Comparison of ENCODE assay signal across 8 cellular contexts in genomic region chr18:5295981-5296705, GRCh38. TPM values are rescaled to one million over a fixed set of nuclear protein-coding genes. Genes with fewer than 3 reads are reported as not detected.
A peak's percentile ranks its signal among the peaks of the same experiment; 100 is the strongest.
DNase-seq lines count a peak whose midpoint lies in the region; ATAC-seq and TF ChIP-seq lines count a peak whose summit lies in the region.

No MANE protein-coding gene starts in this region.

- peaks cover 35% of the 10 kb centered on the region for H3K36me3 Mint-ChIP-seq in activated T-cell treated with anti-CD3 and anti-CD28 coated beads, Interleukin-2, amount 50 U/mL, for 24 hours (ENCODE audit: low read depth)

- intact Hi-C loops in IMR-90 (cut with micrococcal nuclease) (loop anchor here (1.0 to 2.0 kb wide), 2 partner anchors 59 to 251 kb away; no protein-coding TSS in a partner anchor), OCI-LY7 (cut with micrococcal nuclease; ENCODE audit: unreplicated experiment) (loop anchor here (1.0 to 10.0 kb wide), 4 partner anchors 59 to 1381 kb away; no protein-coding TSS in a partner anchor)

- H3K9me3 Mint-ChIP-seq in activated T-cell treated with anti-CD3 and anti-CD28 coated beads, Interleukin-2, amount 50 U/mL, for 24 hours = no peaks in the 10 kb centered on the region

- peaks cover 39% of the 10 kb centered on the region for H3K4me1 Mint-ChIP-seq in activated T-cell treated with anti-CD3 and anti-CD28 coated beads, Interleukin-2, amount 50 U/mL, for 24 hours (ENCODE audit: low read depth)

- H4K91ac ChIP-seq in IMR-90 (ENCODE audit: insufficient read depth, low read depth, low read length) = peak overlapping the region; percentile 64

- no peaks in the 10 kb centered on the region for H3K9me2 ChIP-seq in OCI-LY7 (ENCODE audit: insufficient read depth, low read length)

- H2BK120ac ChIP-seq in IMR-90 (ENCODE audit: low read depth, low read length) = peak overlapping the region; percentile 16; the same call in 1 of the 2 replicates

- peaks cover 33% of the 10 kb centered on the region for H3K79me2 ChIP-seq in OCI-LY7 (ENCODE audit: insufficient read depth, low read depth, low read length)

- H2BK15ac ChIP-seq in IMR-90 (ENCODE audit: low read depth, low read length) = no peak overlapping the region

- H3K14ac ChIP-seq in IMR-90 (replicated peaks; ENCODE audit: low read depth, low read length) = peak overlapping the region; percentile 68

- H3K9ac ChIP-seq in IMR-90 (ENCODE audit: low read depth, low read length) (peak overlapping the region; percentile 72), muscle layer of colon (ENCODE audit: low read length) (peak overlapping the region; percentile 47)

- ATAC-seq in GM21529 (IDR thresholded peaks at IDR 0.05; ENCODE audit: unreplicated experiment) = peak; percentile 67
- ATAC-seq in IMR-90 (ENCODE audit: low read depth) = peak; percentile 79
- ATAC-seq in esophagus mucosa = peak; percentile 93

- H4K5ac ChIP-seq in IMR-90 (ENCODE audit: low read depth, low read length) = peak overlapping the region; percentile 57

- H3K36me3 ChIP-seq in IMR-90 (ENCODE audit: control insufficient read depth, insufficient read depth, low read length) (peaks cover 5% of the 10 kb centered on the region), OCI-LY7 (ENCODE audit: insufficient read depth, low read length) (peaks cover 23% of the 10 kb centered on the region), muscle layer of colon (ENCODE audit: insufficient read depth, low read length) (peaks cover 8% of the 10 kb centered on the region)

- peak; percentile 42 for TF ChIP-seq POLR2A in IMR-90 (IDR thresholded peaks at IDR 0.05; ENCODE audit: low read depth, low read length)

- peaks cover 5% of the 10 kb centered on the region; the same call in 1 of the 2 replicates for H3K9me1 ChIP-seq in IMR-90 (ENCODE audit: insufficient read depth, low read length)

- peak overlapping the region; percentile 68 for H2AK9ac ChIP-seq in IMR-90 (replicated peaks; ENCODE audit: low read depth, low read length, poor library complexity)

- no peak for TF ChIP-seq RAD21 in IMR-90 (IDR thresholded peaks at IDR 0.05; ENCODE audit: low read length)

- peak overlapping the region; percentile 63; the same call in 1 of the 2 replicates for H3K56ac ChIP-seq in IMR-90 (ENCODE audit: extremely low read depth, insufficient read depth, low read length)

- H3K4me2 ChIP-seq in IMR-90 (ENCODE audit: low read depth, low read length) (peak overlapping the region; percentile 89), OCI-LY7 (ENCODE audit: low read length) (peak overlapping the region; percentile 89)

- no peak overlapping the region for H2AK5ac ChIP-seq in IMR-90 (ENCODE audit: low read depth, low read length)

- peak overlapping the region; percentile 65 for H3K4me3 ChIP-seq in IMR-90 (ENCODE audit: insufficient read depth, low read depth, low read length)
- peak overlapping the region; percentile 86 for H3K4me3 ChIP-seq in OCI-LY7 (ENCODE audit: low read depth, low read length, poor library complexity, severe bottlenecking)
- peak overlapping the region; percentile 78 to 91 for H3K4me3 ChIP-seq in muscle layer of colon (ENCODE audit: low read depth in 1 of 2, low read length in 2 of 2)

- peak overlapping the region; percentile 87 for H3K23ac ChIP-seq in IMR-90 (ENCODE audit: low read depth, low read length)

- dilution Hi-C loops in IMR-90 (cut with HindIII; ENCODE audit: low sequenced_read_pairs, unreplicated experiment) = no loop called here

- peak overlapping the region; percentile 66 to 81; a peak in 3 of 4 replicates for H4K8ac ChIP-seq in IMR-90 (ENCODE audit: low read depth in 2 of 2, low read length in 2 of 2)

- CTCF ChIA-PET in IMR-90 (lab: Yijun Ruan, JAX) = no interaction called here
- CTCF ChIA-PET in OCI-LY7 (lab: Charles Lee; ENCODE audit: unreplicated experiment) = interaction anchor here (1.4 kb wide), 1 partner anchor 59 kb away, joined by 8 read pairs; no protein-coding TSS in a partner anchor

- H4K20me1 ChIP-seq in IMR-90 (ENCODE audit: insufficient read depth, low read length) = no peaks in the 10 kb centered on the region
- H4K20me1 ChIP-seq in OCI-LY7 (ENCODE audit: insufficient read depth, low read length) = no peaks in the 10 kb centered on the region

- H3K4me1 ChIP-seq in IMR-90 (ENCODE audit: control insufficient read depth, insufficient read depth, low read length) = peaks cover 3% of the 10 kb centered on the region
- peaks cover 43% of the 10 kb centered on the region for H3K4me1 ChIP-seq in OCI-LY7 (ENCODE audit: insufficient read depth, low read length, poor library complexity, severe bottlenecking)
- peaks cover 11% of the 10 kb centered on the region for H3K4me1 ChIP-seq in muscle layer of colon (ENCODE audit: insufficient read depth, low read length)

- peak overlapping the region; percentile 88 for H2BK5ac ChIP-seq in IMR-90 (ENCODE audit: low read depth, low read length, poor library complexity, severe bottlenecking)

- peaks cover 8% of the 10 kb centered on the region in 2 experiments for H3K79me1 ChIP-seq in IMR-90 (ENCODE audit: low read depth in 1 of 2, low read length in 2 of 2)

- H2BK20ac ChIP-seq in IMR-90 (ENCODE audit: low read depth, low read length) = no peak overlapping the region

- H3K9me3 ChIP-seq in IMR-90 (ENCODE audit: control insufficient read depth, insufficient read depth, low read length) (no peaks in the 10 kb centered on the region), OCI-LY7 (ENCODE audit: low read length) (no peaks in the 10 kb centered on the region), muscle layer of colon (ENCODE audit: low read length) (no peaks in the 10 kb centered on the region)

- DNase-seq in DMS114 treated with DMSO at 0.1 percent for 48 hours (lab: John Stamatoyannopoulos, UW; ENCODE audit: unreplicated experiment) = peak; percentile 84
- peak; percentile 96 for DNase-seq in IMR-90
- peak; percentile 97 for DNase-seq in OCI-LY7 (ENCODE audit: low spot score)
- DNase-seq in activated T-cell treated with anti-CD3 and anti-CD28 coated beads, Interleukin-2, amount 50 U/mL, for 24 hours = peak; percentile 99
- DNase-seq in stimulated activated CD8-positive, alpha-beta memory T cell treated with anti-CD3 and anti-CD28 coated beads, Interleukin-7, amount 100 ng/mL, for 1 hour (ENCODE audit: low read depth in 2 of 2) = peak; percentile 91 to 96

- H3K4ac ChIP-seq in IMR-90 (ENCODE audit: low read depth, low read length) = peak overlapping the region; percentile 70

- 0% methylated on average over 25 of the region's 95 CpGs; no CpG with 5 or more reads in 1 of the 2 experiments for WGBS in IMR-90 (ENCODE audit: extremely low coverage in 2 of 2, insufficient read length in 1 of 2), 2 experiments

- H2AFZ ChIP-seq in IMR-90 (replicated peaks; ENCODE audit: low read length, poor library complexity) (peak overlapping the region; percentile 92), OCI-LY7 (ENCODE audit: low read length) (peak overlapping the region; percentile 84)

- POLR2A ChIA-PET in IMR-90 (lab: Charles Lee; ENCODE audit: unreplicated experiment) (no interaction called here), OCI-LY7 (lab: Charles Lee) (interaction anchor here (0.6 to 4.8 kb wide), 8 partner anchors 8 to 96 kb away, joined by 3 to 56 read pairs (median 7); no protein-coding TSS in a partner anchor)

- in situ Hi-C loops in IMR-90 (cut with MboI; ENCODE audit: low sequenced_read_pairs) = no loop called here

- H3K27ac ChIP-seq in IMR-90 (ENCODE audit: insufficient read depth, low read length) (peak overlapping the region; percentile 87), OCI-LY7 (ENCODE audit: low read depth, low read length, poor library complexity, severe bottlenecking) (peak overlapping the region; percentile 92), muscle layer of colon (ENCODE audit: low read depth, low read length) (peak overlapping the region; percentile 97)

- H3K18ac ChIP-seq in IMR-90 (ENCODE audit: low read depth, low read length) = no peak overlapping the region; the same call in 1 of the 2 replicates

- peaks cover 4% of the 10 kb centered on the region; the same call in 1 of the 2 replicates for H3K27me3 ChIP-seq in IMR-90 (ENCODE audit: control insufficient read depth, insufficient read depth, low read length)
- H3K27me3 ChIP-seq in muscle layer of colon (ENCODE audit: control insufficient read depth in 1 of 2, insufficient read depth in 2 of 2, low read length in 2 of 2) = no peaks in the 10 kb centered on the region

- H3K27me3 Mint-ChIP-seq in activated T-cell treated with anti-CD3 and anti-CD28 coated beads, Interleukin-2, amount 50 U/mL, for 24 hours = peaks cover under 1% of the 10 kb centered on the region

- peak overlapping the region; percentile 98 for H3K27ac Mint-ChIP-seq in activated T-cell treated with anti-CD3 and anti-CD28 coated beads, Interleukin-2, amount 50 U/mL, for 24 hours

- H3K4me3 Mint-ChIP-seq in activated T-cell treated with anti-CD3 and anti-CD28 coated beads, Interleukin-2, amount 50 U/mL, for 24 hours = peak overlapping the region; percentile 85

- BruUV-seq in IMR-90 (replicated peaks; lab: Mats Ljungman, UMichigan) = no TSS peak
- no TSS peak for BruUV-seq in OCI-LY7 (replicated peaks; lab: Mats Ljungman, UMichigan)

- TF ChIP-seq CTCF in IMR-90 (conservative IDR thresholded peaks at IDR 0.05; ENCODE audit: low read depth, low read length) = no peak
- no peak for TF ChIP-seq CTCF in OCI-LY7 (conservative IDR thresholded peaks at IDR 0.05; ENCODE audit: low read length)

TF ChIP-seq in IMR-90, 13 proteins besides CTCF, POLR2A, EP300 and RAD21 (continues in another document):
- TF ChIP-seq MXI1 (IDR thresholded peaks at IDR 0.05; ENCODE audit: borderline replicate concordance, low read depth, low read length) (0 out of 2 replicates have a peak, but pooled peaks have one; percentile 41), USF2 (IDR thresholded peaks at IDR 0.05; ENCODE audit: low read depth, low read length) (no peak), CEBPB (IDR thresholded peaks at IDR 0.05; ENCODE audit: low read depth, low read length) (no peak), RCOR1 (IDR thresholded peaks at IDR 0.05; ENCODE audit: insufficient replicate concordance, low read length) (no peak), CHD1 (IDR thresholded peaks at IDR 0.05; ENCODE audit: low read depth, low read length) (no peak), MAZ (IDR thresholded peaks at IDR 0.05; ENCODE audit: borderline replicate concordance, low read depth, low read length) (peak; percentile 84), FOS (IDR thresholded peaks at IDR 0.05; ENCODE audit: low read depth, low read length) (no peak)

RNA-seq across cellular contexts. Expression of gene ZBTB14, which starts 0.6 kb away (rescaled TPM):
- total RNA-seq in IMR-90 (2012; rRNA removed) (9.1 and 10.0 TPM in 2 replicates), OCI-LY7 (2022) (33.9 and 37.8 TPM in 2 replicates), esophagus mucosa (7.1 TPM)
- 4.5 and 5.8 TPM in 2 replicates for polyA plus RNA-seq in IMR-90 (2012; rRNA removed)
- 0.98 and 2.0 TPM in 2 replicates for polyA plus RNA-seq in IMR-90 (2012; cell fraction: cytosol; rRNA removed)
- 2.7 and 16.9 TPM in 2 replicates for polyA plus RNA-seq in IMR-90 (2012; cell fraction: nucleus; rRNA removed; ENCODE audit: low replicate concordance)
- total RNA-seq in OCI-LY7 (2014; rRNA removed; shearing (Covaris generic)) = 28.1 and 29.6 TPM in 2 replicates

Comparison
In these comparisons a context has a peak if more than half of its experiments do, and no peak if none do; other contexts are left out.
1. Peak in every context shown above with its lines: DNase-seq, ATAC-seq, H3K4me3 ChIP-seq and H3K27ac ChIP-seq.